Comparison of ENCODE assay signal across 32 cellular contexts in genomic region chr5:131997026-131997726, GRCh38. TPM values are rescaled to one million over a fixed set of nuclear protein-coding genes. Genes with fewer than 3 reads are reported as not detected.
DNase-seq lines count a peak whose midpoint lies in the region; FAIRE-seq and TF ChIP-seq lines count a peak whose summit lies in the region.
"Had no signal": no experiment of that assay in that cellular context is flagged by ENCODE, and none has a peak within 500 bp of the region (broad histone marks: within the 10 kb centered on the region; RNA-seq: fewer than 3 reads in every experiment).

No MANE protein-coding gene starts in this region.

- peak overlapping the region; percentile 70 for H3K27ac ChIP-seq in VCaP
- peak overlapping the region; percentile 66 for H3K27ac ChIP-seq in hepatocyte
- no peak overlapping the region for H3K27ac ChIP-seq in sigmoid colon
- no peak overlapping the region for H3K27ac ChIP-seq in tibial artery
- H3K27ac ChIP-seq: Peyer's patch, right atrium auricular region, vagina had no signal

- H3K4me1 ChIP-seq in hepatocyte (ENCODE audit: insufficient read depth) = peaks cover 33% of the 10 kb centered on the region
- H3K4me1 ChIP-seq in sigmoid colon = peaks cover 0 to 8% (median 0%) of the 10 kb centered on the region in 4 donors
- H3K4me1 ChIP-seq in tibial artery = peaks cover 0 to under 1% (median 0%) of the 10 kb centered on the region in 4 donors
- H3K4me1 ChIP-seq: vagina had no signal

- WGBS in hepatocyte (ENCODE audit: low lambda C conversion rate, missing lambda C conversion rate) = 84% methylated on average over 5 of the region's 5 CpGs
- WGBS in sigmoid colon, 2 donors = 93 to 95% methylated on average over 5 of the region's 5 CpGs

- H3K4me3 ChIP-seq in hepatocyte (no peak overlapping the region), sigmoid colon (no peak overlapping the region), tibial artery (no peak overlapping the region)
- H3K4me3 ChIP-seq: GM12878, lung, pancreas, Peyer's patch, right atrium auricular region, vagina had no signal

- TF ChIP-seq POLR2A in sigmoid colon (IDR thresholded peaks at IDR 0.05) = no peak
- TF ChIP-seq POLR2A in GM12891 (IDR thresholded peaks at IDR 0.05; ENCODE audit: low read depth, low read length) = no peak

- H3K27me3 Mint-ChIP-seq in MCF 10A (ENCODE audit: insufficient read depth, unreplicated experiment) = peaks cover 5% of the 10 kb centered on the region

- H3K36me3 ChIP-seq in hepatocyte (replicated peaks; ENCODE audit: insufficient read depth, low read depth) (no peaks in the 10 kb centered on the region), sigmoid colon (no peaks in the 10 kb centered on the region), tibial artery (no peaks in the 10 kb centered on the region)
- H3K36me3 ChIP-seq: pancreas, Peyer's patch, right atrium auricular region, vagina had no signal

- no peaks in the 10 kb centered on the region for H3K9me3 ChIP-seq in hepatocyte (ENCODE audit: low read depth)
- no peaks in the 10 kb centered on the region for H3K9me3 ChIP-seq in sigmoid colon
- H3K9me3 ChIP-seq in tibial artery = no peaks in the 10 kb centered on the region
- H3K9me3 ChIP-seq: pancreas, Peyer's patch, right atrium auricular region, vagina had no signal

- FAIRE-seq in HTR-8/SVneo (lab: Jason Lieb, UNC) (peak; percentile 26), GM12891 (lab: Jason Lieb, UNC) (no peak)
- FAIRE-seq: GM12878, pancreas had no signal

- peaks cover under 1% of the 10 kb centered on the region for H3K4me1 Mint-ChIP-seq in MCF 10A (ENCODE audit: insufficient read depth, unreplicated experiment)

- H3K4me3 Mint-ChIP-seq in MCF 10A (ENCODE audit: unreplicated experiment) = no peak overlapping the region
- H3K4me3 Mint-ChIP-seq: activated naive CD8-positive, alpha-beta T cell treated with anti-CD3 and anti-CD28 coated beads, Interleukin-2, amount 10 ng/mL, durations not matched to agents 7 days and 5 days; CD4-positive, CD25-positive, alpha-beta regulatory T cell; nephron progenitor cell; stimulated activated effector memory CD8-positive, alpha-beta T cell treated with anti-CD3 and anti-CD28 coated beads, Interleukin-12 subunit alpha, Interleukin-12 subunit beta, amount 100 ng/mL, for 72 hours had no signal

- no peaks in the 10 kb centered on the region for H4K20me1 ChIP-seq in hepatocyte (ENCODE audit: insufficient read depth, poor library complexity, severe bottlenecking)

- no peaks in the 10 kb centered on the region for H3K36me3 Mint-ChIP-seq in MCF 10A (ENCODE audit: insufficient read depth, unreplicated experiment)
- H3K36me3 Mint-ChIP-seq: activated naive CD8-positive, alpha-beta T cell treated with anti-CD3 and anti-CD28 coated beads, Interleukin-2, amount 10 ng/mL, durations not matched to agents 7 days and 5 days; CD4-positive, CD25-positive, alpha-beta regulatory T cell; stimulated activated effector memory CD8-positive, alpha-beta T cell treated with anti-CD3 and anti-CD28 coated beads, Interleukin-12 subunit alpha, Interleukin-12 subunit beta, amount 100 ng/mL, for 72 hours had no signal

- BruUV-seq in MCF 10A (replicated peaks; lab: Mats Ljungman, UMichigan) = no TSS peak

- CTCF ChIA-PET in MCF 10A (lab: Yijun Ruan, JAX) = interaction anchor here (0.9 to 4.7 kb wide), 4 partner anchors 11 to 408 kb away, joined by 3 to 47 read pairs (median 8); no protein-coding TSS in a partner anchor

- no peak overlapping the region for H3K27ac Mint-ChIP-seq in MCF 10A (ENCODE audit: low read depth, unreplicated experiment)
- H3K27ac Mint-ChIP-seq: nephron progenitor cell; stimulated activated effector memory CD8-positive, alpha-beta T cell treated with anti-CD3 and anti-CD28 coated beads, Interleukin-12 subunit alpha, Interleukin-12 subunit beta, amount 100 ng/mL, for 72 hours had no signal

- H3K79me2 ChIP-seq in hepatocyte = no peaks in the 10 kb centered on the region

- no peak overlapping the region for H2AFZ ChIP-seq in hepatocyte

- POLR2A ChIA-PET in MCF 10A (lab: Yijun Ruan, JAX) = no interaction called here

- H3K9me2 ChIP-seq in hepatocyte (replicated peaks; ENCODE audit: insufficient read depth) = no peaks in the 10 kb centered on the region

- TF ChIP-seq CTCF in VCaP (conservative IDR thresholded peaks at IDR 0.05) (no peak), hepatocyte (IDR thresholded peaks at IDR 0.05; ENCODE audit: poor library complexity) (no peak), sigmoid colon (IDR thresholded peaks at IDR 0.05) (no peak), tibial artery (IDR thresholded peaks at IDR 0.05) (no peak), MCF 10A (IDR thresholded peaks at IDR 0.05; ENCODE audit: unreplicated experiment) (no peak)

- TF ChIP-seq EP300 in sigmoid colon (IDR thresholded peaks at IDR 0.05) = no peak

- H3K9me3 Mint-ChIP-seq in MCF 10A (ENCODE audit: unreplicated experiment) = no peaks in the 10 kb centered on the region
- H3K9me3 Mint-ChIP-seq: activated naive CD8-positive, alpha-beta T cell treated with anti-CD3 and anti-CD28 coated beads, Interleukin-2, amount 10 ng/mL, durations not matched to agents 7 days and 5 days; nephron progenitor cell; stimulated activated effector memory CD8-positive, alpha-beta T cell treated with anti-CD3 and anti-CD28 coated beads, Interleukin-12 subunit alpha, Interleukin-12 subunit beta, amount 100 ng/mL, for 72 hours had no signal

- no peak for DNase-seq in HTR-8/SVneo (ENCODE audit: insufficient read length, low spot score)
- no peak for DNase-seq in hepatocyte (ENCODE audit: low spot score)
- DNase-seq in sigmoid colon = peak; percentile 40
- no peak for DNase-seq in tibial artery
- DNase-seq in NCI-H1436 treated with DMSO at 0.1 percent for 48 hours (lab: John Stamatoyannopoulos, UW) = no peak
- no peak for DNase-seq in MCF 10A (ENCODE audit: unreplicated experiment)
- no peak for DNase-seq in GM12891 (ENCODE audit: insufficient read length, low spot score)
- DNase-seq: activated CD4-positive, CD25-positive, alpha-beta regulatory T cell treated with anti-CD3 and anti-CD28 coated beads, Interleukin-2, amount 50 U/mL, for 72 hours; activated effector memory CD4-positive, alpha-beta T cell treated with Interleukin-2 at 50 U/mL for 16 hours; activated naive CD8-positive, alpha-beta T cell treated with anti-CD3 and anti-CD28 coated beads, Interleukin-2, amount 10 ng/mL, durations not matched to agents 7 days and 5 days; activated T-cell treated with anti-CD3 and anti-CD28 coated beads for 4 hours; CD4-positive, CD25-positive, alpha-beta regulatory T cell; EL; NCI-H1417; NCI-H2081; NCI-H2227 treated with DMSO at 0.1 percent for 48 hours; NCI-H69; nephron progenitor cell; SIG-M5; stimulated activated CD4-positive, alpha-beta T cell treated with anti-CD3 and anti-CD28 coated beads, Interleukin-4, amount 100 ng/mL, for 24 hours had no signal

- intact Hi-C loops in sigmoid colon (cut with DNase I) = no loop called here
- intact Hi-C loops in tibial artery (cut with DNase I; ENCODE audit: low total_unique reads) = no loop called here
- intact Hi-C loops in MCF 10A (cut with micrococcal nuclease) = no loop called here

- H3K27me3 ChIP-seq in hepatocyte (no peaks in the 10 kb centered on the region), sigmoid colon (no peaks in the 10 kb centered on the region), tibial artery (peaks cover 0 to 9% of the 10 kb centered on the region in 2 donors)
- H3K27me3 ChIP-seq: pancreas, Peyer's patch, right atrium auricular region, vagina had no signal

- H3K4me2 ChIP-seq in hepatocyte = peak overlapping the region; percentile 8

TF ChIP-seq in GM12891, 5 proteins besides CTCF, POLR2A, EP300 and RAD21:
- TF ChIP-seq SPI1 (IDR thresholded peaks at IDR 0.05; ENCODE audit: low read depth, low read length) (no peak), PAX5 (IDR thresholded peaks at IDR 0.05; ENCODE audit: insufficient read depth, low read length, severe bottlenecking) (no peak)

RNA-seq across cellular contexts. Expression of gene ACSL6, which starts 14.3 kb away (rescaled TPM):
- total RNA-seq in hepatocyte (1.2 and 2.4 TPM in 2 replicates), sigmoid colon (1 to 10 TPM in 2 of 4 donors, under 1 TPM in 2; 0.16 to 2.2 (median 1.2) TPM), MCF 10A (2022) (not detected in 2 replicates)
- polyA plus RNA-seq in hepatocyte (0.75 and 1.7 TPM in 2 replicates), sigmoid colon (1 to 10 TPM in 1 of 3 donors, not detected in 2; 5.5 TPM)
- polyA plus RNA-seq in GM12891 (2012; ENCODE audit: low read depth, missing spikeins) = 0.04 TPM
- total RNA-seq: GM12878 had no signal

RNA-seq across cellular contexts. Expression of gene MEIKIN, which starts 51.7 kb away (rescaled TPM):
- not detected in 2 replicates for total RNA-seq in hepatocyte
- polyA plus RNA-seq in hepatocyte = not detected in 2 replicates
- not detected for total RNA-seq in sigmoid colon
- polyA plus RNA-seq in sigmoid colon = under 1 TPM in 1 of 3 donors, not detected in 2; 0.31 TPM
- total RNA-seq in MCF 10A (2022) = not detected in 2 replicates
- not detected for polyA plus RNA-seq in GM12891 (2012; ENCODE audit: low read depth, missing spikeins)
- total RNA-seq: CD4-positive, CD25-positive, alpha-beta regulatory T cell; epithelial cell of proximal tubule; GM12878; H4; kidney epithelial cell; lung; mucosa of gallbladder; Peyer's patch; right atrium auricular region; vagina had no signal
- polyA plus RNA-seq: CD4-positive, CD25-positive, alpha-beta regulatory T cell; GM12878; pancreas had no signal

Comparison
In these comparisons a context has a peak if more than half of its experiments do, and no peak if none do; other contexts are left out.
1. H3K27ac ChIP-seq: peak in VCaP (single experiment) and hepatocyte (single experiment); none in sigmoid colon (0 of 4) and tibial artery (0 of 2).